1 cellular context compared by ENCODE assay signal in the genomic region with DNA sequence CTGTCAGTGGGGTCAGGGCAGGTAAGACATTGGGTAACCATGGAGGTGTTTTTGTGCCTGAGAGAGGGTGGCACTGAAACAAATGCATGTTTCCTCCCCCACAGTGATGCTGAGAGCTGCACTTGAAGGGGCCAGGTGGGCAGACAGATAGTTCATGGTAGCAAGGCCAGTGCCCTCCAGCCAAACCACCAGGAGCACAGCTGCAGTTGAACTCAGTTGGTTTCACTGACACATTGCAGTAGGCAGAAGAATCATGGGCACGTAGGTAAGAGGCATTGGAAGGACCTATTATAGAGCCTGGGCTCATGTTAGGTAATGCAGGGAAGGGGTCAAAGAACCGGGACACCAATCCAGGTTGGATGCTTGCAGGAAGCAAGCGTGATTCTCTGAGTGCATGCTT.
TF ChIP-seq lines count a peak whose summit lies in the region.

No MANE protein-coding gene starts in this region.

TF ChIP-seq in H1, 55 proteins besides CTCF, POLR2A, EP300 and RAD21:
- TF ChIP-seq GABPA (IDR thresholded peaks at IDR 0.05; ENCODE audit: borderline replicate concordance, insufficient read depth, low read length) (no peak), KDM4A (IDR thresholded peaks at IDR 0.05; ENCODE audit: low read depth, low read length, severe bottlenecking) (no peak)
